ENCODE assay signal across 7 cellular contexts in genomic region chr11:72736452-72737069, GRCh38. TPM values are rescaled to one million over a fixed set of nuclear protein-coding genes. Genes with fewer than 3 reads are reported as not detected.
DNase-seq lines count a peak whose midpoint lies in the region; ATAC-seq and TF ChIP-seq lines count a peak whose summit lies in the region.

No MANE protein-coding gene starts in this region.

- H3K4me1 ChIP-seq in HUES6 (ENCODE audit: control insufficient read depth, insufficient read depth, low read length), result peaks cover 59% of the 10 kb centered on the region
- H3K4me1 ChIP-seq in mucosa of descending colon (ENCODE audit: low read depth), result peaks cover 5% of the 10 kb centered on the region

- TF ChIP-seq CTCF in mucosa of descending colon (IDR thresholded peaks at IDR 0.05), result no peak

- peak overlapping the region; percentile 64; the same call in 1 of the 2 replicates for H3K27ac ChIP-seq in HUES6 (ENCODE audit: low read depth, low read length)

- DNase-seq in activated CD4-positive, CD25-positive, alpha-beta regulatory T cell (lab: John Stamatoyannopoulos, UW), result peak; percentile 19 to 42 (median 30)
- peak; percentile 79 for DNase-seq in central memory CD4-positive, alpha-beta T cell
- peak in 1 of 3 donors; percentile 84 for DNase-seq in mucosa of descending colon
- peak; percentile 37 to 85 (median 70) for DNase-seq in stimulated activated naive CD4-positive, alpha-beta T cell (lab: John Stamatoyannopoulos, UW)
- no peak for DNase-seq in DMS 273 (lab: John Stamatoyannopoulos, UW; ENCODE audit: unreplicated experiment)
- DNase-seq in hippocampal formation (lab: John Stamatoyannopoulos, UW), result no peak

- peak; percentile 56 for ATAC-seq in mucosa of descending colon

- H3K9me3 ChIP-seq in HUES6 (ENCODE audit: control insufficient read depth, insufficient read depth, low read depth, low read length), result peaks cover 4% of the 10 kb centered on the region; the same call in 1 of the 2 replicates
- no peaks in the 10 kb centered on the region for H3K9me3 ChIP-seq in mucosa of descending colon

- peak overlapping the region; percentile 32 for H3K9ac ChIP-seq in HUES6 (ENCODE audit: low read length)

- H3K4me3 ChIP-seq in HUES6 (ENCODE audit: low read depth, low read length) (peak overlapping the region; percentile 3; the same call in 1 of the 2 replicates), mucosa of descending colon (no peak overlapping the region)

- H3K27me3 ChIP-seq in HUES6 (ENCODE audit: control insufficient read depth, insufficient read depth, low read length), result no peaks in the 10 kb centered on the region

- peaks cover 15% of the 10 kb centered on the region for H3K36me3 ChIP-seq in HUES6 (ENCODE audit: control insufficient read depth, insufficient read depth, low read length)
- H3K36me3 ChIP-seq in mucosa of descending colon (ENCODE audit: low read depth), result no peaks in the 10 kb centered on the region

- intact Hi-C loops in mucosa of descending colon (cut with DNase I, micrococcal nuclease), result no loop called here

RNA-seq across cellular contexts. Expression of gene ARAP1, which starts 15.6 kb away (rescaled TPM):
- 10 to 100 TPM; 69.3 to 84.8 (median 84.0) TPM for total RNA-seq in mucosa of descending colon

RNA-seq across cellular contexts. Expression of gene STARD10, which starts 57.3 kb away (rescaled TPM):
- 100 to 1,000 TPM; 177 to 472 (median 306) TPM for total RNA-seq in mucosa of descending colon

Comparison
In these comparisons a context has a peak if more than half of its experiments do, and no peak if none do; other contexts are left out.
1. DNase-seq: peak in activated CD4-positive, CD25-positive, alpha-beta regulatory T cell (4 of 4), central memory CD4-positive, alpha-beta T cell (single experiment) and stimulated activated naive CD4-positive, alpha-beta T cell (6 of 6); none in DMS 273 (single experiment) and hippocampal formation (0 of 2).